In genomic region chr4:184868623-184869022, GRCh38 we compare ENCODE assay signal across 35 cellular contexts.
"Had no signal": no experiment of that assay in that cellular context is flagged by ENCODE, and none has a peak within 500 bp of the region (broad histone marks: within the 10 kb centered on the region; RNA-seq: fewer than 3 reads in every experiment).

No MANE protein-coding gene starts in this region.

- DNase-seq: Karpas-422, Kasumi-1, MG63, MM.1S, MV-4-11, NCI-H1048, NCI-H1092, NCI-H1092 treated with DMSO at 0.1 percent for 48 hours, NCI-H1105, NCI-H1105 treated with DMSO at 0.1 percent for 48 hours, NCI-H1417, NCI-H1417 treated with DMSO at 0.1 percent for 48 hours, NCI-H1436, NCI-H1436 treated with DMSO at 0.1 percent for 48 hours, NCI-H146, NCI-H1694, NCI-H1694 treated with DMSO at 0.1 percent for 48 hours, NCI-H187, NCI-H187 treated with DMSO at 0.1 percent for 48 hours, NCI-H1930, NCI-H2029, NCI-H2029 treated with DMSO at 0.1 percent for 48 hours, NCI-H2081, NCI-H2081 treated with DMSO at 0.1 percent for 48 hours, NCI-H2107, NCI-H2171, NCI-H2171 treated with DMSO at 0.1 percent for 48 hours, NCI-H2227 treated with DMSO at 0.1 percent for 48 hours, NCI-H226, NCI-H345, NCI-H446, NCI-H446 treated with DMSO at 0.1 percent for 48 hours, NCI-H510A, NCI-H510A treated with DMSO at 0.1 percent for 48 hours, NCI-H524 had no signal

- H3K4me3 ChIP-seq: MG63 had no signal

- H3K9me3 ChIP-seq: MG63 had no signal

- H3K36me3 ChIP-seq: MG63 had no signal

- H3K27me3 ChIP-seq: MG63 had no signal
